Comparison of ENCODE assay signal across 8 cellular contexts in the genomic region with DNA sequence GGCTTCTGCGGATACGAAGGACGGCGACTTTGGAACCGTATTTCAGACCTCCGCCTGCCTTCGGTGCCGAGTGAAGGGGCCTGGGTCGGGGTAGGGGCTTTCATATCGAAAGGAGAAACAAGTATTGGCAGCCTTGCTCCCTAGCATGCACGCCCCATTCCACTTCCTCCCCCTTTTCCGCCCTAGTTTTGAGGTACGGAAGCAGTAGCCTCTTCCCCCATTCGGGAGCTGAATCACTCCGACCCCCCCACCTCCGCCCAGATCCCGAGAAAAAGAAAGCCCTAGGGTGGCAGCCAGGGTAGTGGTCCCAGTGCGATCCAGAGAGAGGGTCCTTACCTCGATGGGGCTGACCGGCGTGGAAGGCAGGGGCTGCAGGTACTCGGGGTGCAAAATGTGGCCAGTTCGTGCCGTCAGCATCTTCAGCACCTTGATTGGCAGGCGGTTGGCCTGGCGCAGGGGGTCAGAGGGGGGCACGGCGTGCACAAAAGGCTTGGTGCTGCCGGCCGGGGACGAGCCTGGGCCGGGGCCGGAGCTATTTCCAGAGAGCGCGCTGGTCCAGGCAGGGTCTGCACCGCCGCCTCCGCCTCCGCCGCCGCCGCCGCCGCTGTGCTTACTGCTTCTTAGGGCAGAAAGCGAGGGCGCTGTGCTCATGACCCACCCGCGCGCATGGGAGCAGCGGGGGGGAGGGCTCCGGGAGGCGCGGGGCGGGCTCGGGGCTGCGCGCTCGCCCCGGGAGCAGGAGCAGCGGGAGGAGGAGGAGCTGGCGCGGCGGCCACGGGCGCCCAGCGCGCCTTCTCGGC. TPM values are rescaled to one million over a fixed set of nuclear protein-coding genes. Genes with fewer than 3 reads are reported as not detected.
DNase-seq lines count a peak whose midpoint lies in the region; ATAC-seq and TF ChIP-seq lines count a peak whose summit lies in the region.

No MANE protein-coding gene starts in this region.

- WGBS in lung, 2 donors: 1% methylated on average over 42 to 68 of the region's 68 CpGs

- no peaks in the 10 kb centered on the region for H3K36me3 Mint-ChIP-seq in activated naive CD4-positive, alpha-beta T cell treated with anti-CD3 and anti-CD28 coated beads, Interleukin-2, amount 50 U/mL, for 24 hours

- H3K36me3 ChIP-seq in PC-9 (ENCODE audit: low read depth): no peaks in the 10 kb centered on the region
- no peaks in the 10 kb centered on the region for H3K36me3 ChIP-seq in colonic mucosa
- H3K36me3 ChIP-seq in lung (ENCODE audit: control insufficient read depth in 2 of 2, insufficient read depth in 2 of 2, low read length in 2 of 2): peaks cover 0 to 13% of the 10 kb centered on the region in 2 donors
- peaks cover 5% of the 10 kb centered on the region for H3K36me3 ChIP-seq in thoracic aorta

- H3K27me3 ChIP-seq in PC-9 (ENCODE audit: insufficient read depth, low read depth) (no peaks in the 10 kb centered on the region), colonic mucosa (peaks cover 20% of the 10 kb centered on the region), lung (ENCODE audit: control insufficient read depth, insufficient read depth) (no peaks in the 10 kb centered on the region), thoracic aorta (replicated peaks; ENCODE audit: insufficient read depth) (no peaks in the 10 kb centered on the region)

- H3K9ac ChIP-seq in colonic mucosa (ENCODE audit: low read depth in 2 of 2, low read length in 2 of 2): peak overlapping the region; percentile 87

- H3K27me3 Mint-ChIP-seq in activated naive CD4-positive, alpha-beta T cell treated with anti-CD3 and anti-CD28 coated beads, Interleukin-2, amount 50 U/mL, for 24 hours: peaks cover 35% of the 10 kb centered on the region

- H2AFZ ChIP-seq in PC-9: peak overlapping the region; percentile 86

- ATAC-seq in HG02852 (IDR thresholded peaks at IDR 0.05; ENCODE audit: unreplicated experiment) (peak; percentile 21), lung (ENCODE audit: insufficient read depth, low FRiP score) (peak; percentile 0), thoracic aorta (ENCODE audit: insufficient number of reproducible peaks, low FRiP score, low read depth) (no peak), GM21786 (IDR thresholded peaks at IDR 0.05; ENCODE audit: unreplicated experiment) (no peak)

- H3K9me3 Mint-ChIP-seq in activated naive CD4-positive, alpha-beta T cell treated with anti-CD3 and anti-CD28 coated beads, Interleukin-2, amount 50 U/mL, for 24 hours: no peaks in the 10 kb centered on the region

- H3K9me2 ChIP-seq in PC-9 (ENCODE audit: insufficient read depth): no peaks in the 10 kb centered on the region

- peaks cover 87% of the 10 kb centered on the region for H3K79me2 ChIP-seq in PC-9 (ENCODE audit: low read depth)

- H3K4me3 ChIP-seq in PC-9: peak overlapping the region; percentile 84
- peak overlapping the region; percentile 60 for H3K4me3 ChIP-seq in colonic mucosa
- H3K4me3 ChIP-seq in lung: peak overlapping the region; percentile 96
- peak overlapping the region; percentile 84 for H3K4me3 ChIP-seq in thoracic aorta

- no peak overlapping the region for H3K27ac Mint-ChIP-seq in activated naive CD4-positive, alpha-beta T cell treated with anti-CD3 and anti-CD28 coated beads, Interleukin-2, amount 50 U/mL, for 24 hours

- no peaks in the 10 kb centered on the region for H3K9me3 ChIP-seq in PC-9 (ENCODE audit: insufficient read depth, low read depth)
- H3K9me3 ChIP-seq in colonic mucosa: no peaks in the 10 kb centered on the region
- no peaks in the 10 kb centered on the region for H3K9me3 ChIP-seq in lung (ENCODE audit: control insufficient read depth in 2 of 2, insufficient read depth in 1 of 2, low read length in 1 of 2)
- H3K9me3 ChIP-seq in thoracic aorta: no peaks in the 10 kb centered on the region

- H3F3A ChIP-seq in PC-9 (ENCODE audit: insufficient read depth, low read depth): peaks cover 27% of the 10 kb centered on the region

- H3K27ac ChIP-seq in PC-9 (peak overlapping the region; percentile 90), colonic mucosa (peak overlapping the region; percentile 90), lung (ENCODE audit: low read depth in 1 of 2, low read length in 1 of 2) (peak overlapping the region; percentile 92 to 98), thoracic aorta (peak overlapping the region; percentile 99)

- TF ChIP-seq CTCF in PC-9 (conservative IDR thresholded peaks at IDR 0.05) (no peak), colonic mucosa (IDR thresholded peaks at IDR 0.05) (no peak), lung (IDR thresholded peaks at IDR 0.05; ENCODE audit: control extremely low read depth, extremely low read depth) (no peak), thoracic aorta (IDR thresholded peaks at IDR 0.05) (no peak)

- H3K4me1 Mint-ChIP-seq in activated naive CD4-positive, alpha-beta T cell treated with anti-CD3 and anti-CD28 coated beads, Interleukin-2, amount 50 U/mL, for 24 hours: peaks cover 31% of the 10 kb centered on the region

- peak overlapping the region; percentile 84 for H3K4me3 Mint-ChIP-seq in activated naive CD4-positive, alpha-beta T cell treated with anti-CD3 and anti-CD28 coated beads, Interleukin-2, amount 50 U/mL, for 24 hours

- CTCF ChIA-PET in PC-9 (lab: Charles Lee): no interaction called here

- TSS peak; percentile 15 for BruUV-seq in PC-9 (replicated peaks; lab: Mats Ljungman, UMichigan)

- intact Hi-C loops in PC-9 (cut with micrococcal nuclease; ENCODE audit: unreplicated experiment): loop anchor here (5.0 to 10.0 kb wide), 3 partner anchors 524 to 1714 kb away; no protein-coding TSS in a partner anchor
- intact Hi-C loops in colonic mucosa (cut with DNase I): loop anchor here (5.0 to 10.0 kb wide), 4 partner anchors 246 to 686 kb away; no protein-coding TSS in a partner anchor

- H4K20me1 ChIP-seq in PC-9 (ENCODE audit: insufficient read depth): peaks cover 5% of the 10 kb centered on the region

- peak overlapping the region; percentile 88 for H3K4me2 ChIP-seq in PC-9

- POLR2A ChIA-PET in PC-9 (lab: Charles Lee; ENCODE audit: unreplicated experiment): no interaction called here

- H3K4me1 ChIP-seq in PC-9 (replicated peaks; ENCODE audit: insufficient read depth): peaks cover 7% of the 10 kb centered on the region
- peaks cover 8% of the 10 kb centered on the region for H3K4me1 ChIP-seq in colonic mucosa
- H3K4me1 ChIP-seq in lung (ENCODE audit: control insufficient read depth in 2 of 2, insufficient read depth in 2 of 2, low read length in 2 of 2): peaks cover 0 to 3% of the 10 kb centered on the region in 2 donors
- H3K4me1 ChIP-seq in thoracic aorta (ENCODE audit: control insufficient read depth in 1 of 2, low read depth in 2 of 2): peaks cover 0 to 32% of the 10 kb centered on the region in 2 donors

- no peak for DNase-seq in activated naive CD4-positive, alpha-beta T cell (lab: John Stamatoyannopoulos, UW)
- peak in 1 of 2 experiments; percentile 32 for DNase-seq in PC-9
- peak; percentile 61 for DNase-seq in colonic mucosa
- DNase-seq in lung (ENCODE audit: low spot score): peak; percentile 58
- DNase-seq in thoracic aorta (ENCODE audit: low spot score): no peak

RNA-seq across cellular contexts. Expression of gene ZNF503, which starts 0.6 kb away (rescaled TPM):
- 1.4 and 1.5 TPM in 2 replicates for total RNA-seq in PC-9 (2021)
- 1 to 10 TPM; 3.6 to 8.0 TPM for total RNA-seq in colonic mucosa
- 10 to 100 TPM; 24.8 to 37.8 TPM for total RNA-seq in lung
- polyA plus RNA-seq in lung: 10 to 100 TPM; 11.7 to 32.1 TPM
- total RNA-seq in thoracic aorta: 10 to 100 TPM; 28.8 to 42.3 TPM

RNA-seq across cellular contexts. Expression of gene LRMDA, which starts 30.5 kb away (rescaled TPM):
- total RNA-seq in PC-9 (2021): not detected in 2 replicates
- total RNA-seq in colonic mucosa: 1 to 10 TPM; 2.5 to 5.2 TPM
- total RNA-seq in lung: 10 to 100 TPM; 15.5 to 40.8 TPM
- polyA plus RNA-seq in lung: 10 to 100 TPM; 12.1 to 27.8 TPM
- total RNA-seq in thoracic aorta: 10 to 100 TPM in 1 of 2 donors, 1 to 10 TPM in 1; 8.3 to 36.6 TPM

Comparison
In these comparisons a context has a peak if more than half of its experiments do, and no peak if none do; other contexts are left out.
1. DNase-seq: peak in colonic mucosa (single experiment) and lung (single experiment); none in activated naive CD4-positive, alpha-beta T cell (0 of 4) and thoracic aorta (single experiment).
2. ATAC-seq: peak in HG02852 (single experiment) and lung (single experiment); none in thoracic aorta (single experiment) and GM21786 (single experiment).
3. Peak in every context shown above with its lines, with median percentiles within 50 percentile points of each other: H3K27ac ChIP-seq and H3K4me3 ChIP-seq.